Comparison of ENCODE assay signal across 1 cellular context in the genomic region with DNA sequence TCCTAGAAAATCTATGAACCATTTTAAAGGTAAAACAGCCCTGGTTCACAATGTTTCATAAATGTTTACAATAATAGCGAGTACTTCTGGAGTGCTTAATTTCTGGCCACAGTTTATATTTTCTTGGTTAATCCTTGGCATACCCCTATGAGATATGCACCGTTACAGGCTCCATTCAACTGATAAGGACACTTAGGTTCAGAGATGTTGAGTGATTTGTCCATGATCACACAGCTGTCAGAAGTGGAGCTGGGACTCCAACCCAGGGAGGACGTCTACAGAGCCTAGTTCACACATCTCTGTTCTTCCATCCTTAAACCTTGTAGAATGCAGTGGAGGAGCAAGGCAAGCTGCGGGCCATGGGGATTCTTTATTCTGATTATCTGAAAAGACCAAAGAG.
TF ChIP-seq lines count a peak whose summit lies in the region.

No MANE protein-coding gene starts in this region.

TF ChIP-seq in IMR-90, 13 proteins besides CTCF, POLR2A, EP300 and RAD21:
- TF ChIP-seq CEBPB (IDR thresholded peaks at IDR 0.05; ENCODE audit: low read depth, low read length) (no peak), FOS (IDR thresholded peaks at IDR 0.05; ENCODE audit: low read depth, low read length) (no peak)
- TF ChIP-seq, protein P1, sequence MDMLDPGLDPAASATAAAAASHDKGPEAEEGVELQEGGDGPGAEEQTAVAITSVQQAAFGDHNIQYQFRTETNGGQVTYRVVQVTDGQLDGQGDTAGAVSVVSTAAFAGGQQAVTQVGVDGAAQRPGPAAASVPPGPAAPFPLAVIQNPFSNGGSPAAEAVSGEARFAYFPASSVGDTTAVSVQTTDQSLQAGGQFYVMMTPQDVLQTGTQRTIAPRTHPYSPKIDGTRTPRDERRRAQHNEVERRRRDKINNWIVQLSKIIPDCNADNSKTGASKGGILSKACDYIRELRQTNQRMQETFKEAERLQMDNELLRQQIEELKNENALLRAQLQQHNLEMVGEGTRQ (IDR thresholded peaks at IDR 0.05; ENCODE audit: low read depth, low read length): no peak
- TF ChIP-seq, protein P2, sequence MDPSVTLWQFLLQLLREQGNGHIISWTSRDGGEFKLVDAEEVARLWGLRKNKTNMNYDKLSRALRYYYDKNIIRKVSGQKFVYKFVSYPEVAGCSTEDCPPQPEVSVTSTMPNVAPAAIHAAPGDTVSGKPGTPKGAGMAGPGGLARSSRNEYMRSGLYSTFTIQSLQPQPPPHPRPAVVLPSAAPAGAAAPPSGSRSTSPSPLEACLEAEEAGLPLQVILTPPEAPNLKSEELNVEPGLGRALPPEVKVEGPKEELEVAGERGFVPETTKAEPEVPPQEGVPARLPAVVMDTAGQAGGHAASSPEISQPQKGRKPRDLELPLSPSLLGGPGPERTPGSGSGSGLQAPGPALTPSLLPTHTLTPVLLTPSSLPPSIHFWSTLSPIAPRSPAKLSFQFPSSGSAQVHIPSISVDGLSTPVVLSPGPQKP (IDR thresholded peaks at IDR 0.05; ENCODE audit: borderline replicate concordance, low read depth, low read length): no peak
